13 cellular contexts compared by ENCODE assay signal in genomic region chr10:71331736-71332135, GRCh38.
"Had no signal": no experiment of that assay in that cellular context is flagged by ENCODE, and none has a peak within 500 bp of the region (broad histone marks: within the 10 kb centered on the region; RNA-seq: fewer than 3 reads in every experiment).

No MANE protein-coding gene starts in this region.

- H3K4me3 ChIP-seq: gastrocnemius medialis, heart right ventricle, left lung, mucosa of descending colon, smooth muscle cell had no signal

- H3K36me3 ChIP-seq: gastrocnemius medialis, neutrophil had no signal

- H3K27ac ChIP-seq: gastrocnemius medialis, heart right ventricle, left lung, neutrophil had no signal

- H3K9me3 ChIP-seq: gastrocnemius medialis, heart right ventricle, left lung, mucosa of descending colon, neutrophil had no signal

- H3K27me3 ChIP-seq: gastrocnemius medialis, heart right ventricle, left lung, neutrophil had no signal

- DNase-seq: activated CD4-positive, alpha-beta T cell treated with anti-CD3 and anti-CD28 coated beads, Interleukin-2, amount 50 U/mL, for 1 hour; activated naive CD4-positive, alpha-beta T cell treated with anti-CD3 and anti-CD28 coated beads, Interleukin-2, amount 10 ng/mL, durations not matched to agents 7 days and 5 days; activated T-cell treated with anti-CD3 and anti-CD28 coated beads for 4 hours; cortex of kidney; effector CD8-positive, alpha-beta T cell; gastrocnemius medialis; heart right ventricle; islet precursor cell; left lung; mucosa of descending colon; naive thymus-derived CD8-positive, alpha-beta T cell had no signal

- H3K4me1 ChIP-seq: gastrocnemius medialis had no signal
